Comparison of ENCODE assay signal across 16 cellular contexts in the genomic region with DNA sequence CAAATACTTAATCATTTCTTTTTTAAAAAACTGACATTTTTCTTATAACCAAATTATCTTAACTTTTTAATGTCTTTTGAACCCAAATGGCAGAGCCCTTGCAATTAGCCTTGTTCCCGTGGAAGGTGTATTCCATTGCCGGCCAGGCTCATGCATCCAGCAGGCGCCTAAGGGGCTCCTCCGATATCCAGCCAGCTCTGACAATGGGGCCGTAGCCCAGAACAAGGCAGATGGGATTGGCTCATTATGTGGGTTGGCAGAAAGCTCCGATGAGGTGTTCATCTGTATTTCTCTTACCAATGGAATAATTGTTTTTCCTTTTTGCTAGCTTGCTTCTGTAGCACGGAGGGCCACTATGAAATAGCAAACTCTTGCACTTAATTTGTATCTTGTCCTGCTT.
A peak's percentile ranks its signal among the peaks of the same experiment; 100 is the strongest.
DNase-seq lines count a peak whose midpoint lies in the region; ATAC-seq and TF ChIP-seq lines count a peak whose summit lies in the region.
"Had no signal": no experiment of that assay in that cellular context is flagged by ENCODE, and none has a peak within 500 bp of the region (broad histone marks: within the 10 kb centered on the region; RNA-seq: fewer than 3 reads in every experiment).

No MANE protein-coding gene starts in this region.

- H4K20me1 ChIP-seq in IMR-90 (ENCODE audit: insufficient read depth, low read length): no peaks in the 10 kb centered on the region

- peak overlapping the region; percentile 69 for H4K91ac ChIP-seq in IMR-90 (ENCODE audit: insufficient read depth, low read depth, low read length)

- in situ Hi-C loops in IMR-90 (cut with MboI; ENCODE audit: low sequenced_read_pairs): no loop called here

- no peak for TF ChIP-seq POLR2A in IMR-90 (IDR thresholded peaks at IDR 0.05; ENCODE audit: low read depth, low read length)

- TF ChIP-seq CTCF in CD4-positive, alpha-beta T cell (IDR thresholded peaks at IDR 0.05): no peak
- TF ChIP-seq CTCF in IMR-90 (conservative IDR thresholded peaks at IDR 0.05; ENCODE audit: low read depth, low read length): no peak
- TF ChIP-seq CTCF in natural killer cell (IDR thresholded peaks at IDR 0.05): no peak

- H2AK5ac ChIP-seq in IMR-90 (ENCODE audit: low read depth, low read length): peak overlapping the region; percentile 29

- peak overlapping the region; percentile 82 for H3K4me3 Mint-ChIP-seq in CD4-positive, alpha-beta T cell
- no peak overlapping the region for H3K4me3 Mint-ChIP-seq in activated naive CD8-positive, alpha-beta T cell treated with anti-CD3 and anti-CD28 coated beads for 36 hours
- no peak overlapping the region for H3K4me3 Mint-ChIP-seq in natural killer cell
- H3K4me3 Mint-ChIP-seq: stimulated activated naive B cell treated with anti-CD40 and anti-IgM and Interleukin-4, amounts not matched to agents 10 μg/mL and 1 μg/mL and 100 μg/mL, for 72 hours had no signal

- H2BK20ac ChIP-seq in IMR-90 (ENCODE audit: low read depth, low read length): peak overlapping the region; percentile 93

- H3K27me3 Mint-ChIP-seq in CD4-positive, alpha-beta T cell: no peaks in the 10 kb centered on the region
- H3K27me3 Mint-ChIP-seq in activated naive CD8-positive, alpha-beta T cell treated with anti-CD3 and anti-CD28 coated beads for 36 hours: no peaks in the 10 kb centered on the region
- no peaks in the 10 kb centered on the region for H3K27me3 Mint-ChIP-seq in natural killer cell (ENCODE audit: low read depth in 2 of 2)
- H3K27me3 Mint-ChIP-seq: stimulated activated naive B cell treated with anti-CD40 and anti-IgM and Interleukin-4, amounts not matched to agents 10 μg/mL and 1 μg/mL and 100 μg/mL, for 72 hours had no signal

- DNase-seq in CD4-positive, alpha-beta T cell: no peak
- DNase-seq in IMR-90 (no peak), natural killer cell (no peak), left colon (no peak), retina (no peak), HuH-7 (ENCODE audit: low spot score) (no peak)
- DNase-seq in activated naive CD8-positive, alpha-beta T cell treated with anti-CD3 and anti-CD28 coated beads for 36 hours: no peak
- DNase-seq in stimulated activated CD8-positive, alpha-beta memory T cell treated with anti-CD3 and anti-CD28 coated beads, Interleukin-4, amount 100 ng/mL, for 48 hours: no peak
- DNase-seq: amygdala; C1 segment of cervical spinal cord; cortex of kidney; H7; mucosa of descending colon; NCI-H2227 treated with DMSO at 0.1 percent for 48 hours; stimulated activated CD4-positive, alpha-beta T cell treated with anti-CD3 and anti-CD28 coated beads, Interleukin-2, amount 100 ng/mL, for 48 hours; stimulated activated naive B cell treated with anti-CD40 and anti-IgM and Interleukin-4, amounts not matched to agents 10 μg/mL and 1 μg/mL and 100 μg/mL, for 72 hours had no signal

- POLR2A ChIA-PET in CD4-positive, alpha-beta T cell (lab: Charles Lee): interaction anchor here (0.7 to 4.4 kb wide), 9 partner anchors 8 to 120 kb away, joined by 3 to 57 read pairs (median 7); no protein-coding TSS in a partner anchor
- POLR2A ChIA-PET in IMR-90 (lab: Charles Lee; ENCODE audit: unreplicated experiment): interaction anchor here (1.0 kb wide), 1 partner anchor 9 kb away, joined by 4 read pairs; no protein-coding TSS in a partner anchor

- no peak overlapping the region; the same call in 1 of the 2 replicates for H3K18ac ChIP-seq in IMR-90 (ENCODE audit: low read depth, low read length)

- H3K79me1 ChIP-seq in IMR-90 (ENCODE audit: low read depth in 1 of 2, low read length in 2 of 2): peaks cover 27 to 87% of the 10 kb centered on the region in 2 experiments

- peaks cover 1% of the 10 kb centered on the region for H3K9me3 Mint-ChIP-seq in CD4-positive, alpha-beta T cell
- H3K9me3 Mint-ChIP-seq in activated naive CD8-positive, alpha-beta T cell treated with anti-CD3 and anti-CD28 coated beads for 36 hours: peaks cover 7% of the 10 kb centered on the region
- no peaks in the 10 kb centered on the region for H3K9me3 Mint-ChIP-seq in natural killer cell

- WGBS in IMR-90 (ENCODE audit: extremely low coverage in 2 of 2, insufficient read length in 1 of 2), 2 experiments: no CpG with 5 or more reads among the region's 7 CpGs

- H2BK120ac ChIP-seq in IMR-90 (ENCODE audit: low read depth, low read length): peak overlapping the region; percentile 93

- H3K36me3 Mint-ChIP-seq in CD4-positive, alpha-beta T cell (ENCODE audit: low read depth): peaks cover 6% of the 10 kb centered on the region
- peaks cover 39% of the 10 kb centered on the region for H3K36me3 Mint-ChIP-seq in activated naive CD8-positive, alpha-beta T cell treated with anti-CD3 and anti-CD28 coated beads for 36 hours
- H3K36me3 Mint-ChIP-seq in natural killer cell: no peaks in the 10 kb centered on the region

- no peak overlapping the region for H2AFZ ChIP-seq in IMR-90 (replicated peaks; ENCODE audit: low read length, poor library complexity)

- H2AK9ac ChIP-seq in IMR-90 (replicated peaks; ENCODE audit: low read depth, low read length, poor library complexity): peak overlapping the region; percentile 38

- no peak for TF ChIP-seq RAD21 in IMR-90 (IDR thresholded peaks at IDR 0.05; ENCODE audit: low read length)

- BruUV-seq in IMR-90 (replicated peaks; lab: Mats Ljungman, UMichigan): no TSS peak

- CTCF ChIA-PET in CD4-positive, alpha-beta T cell (lab: Charles Lee): interaction anchor here (0.7 kb wide), 1 partner anchor 13 kb away, joined by 3 read pairs; no protein-coding TSS in a partner anchor
- CTCF ChIA-PET in IMR-90 (lab: Yijun Ruan, JAX): interaction anchor here (0.7 kb wide), 1 partner anchor 191 kb away, joined by 4 read pairs; no protein-coding TSS in a partner anchor

- dilution Hi-C loops in IMR-90 (cut with HindIII; ENCODE audit: low sequenced_read_pairs, unreplicated experiment): no loop called here

- peaks cover 29% of the 10 kb centered on the region for H3K4me1 ChIP-seq in IMR-90 (ENCODE audit: control insufficient read depth, insufficient read depth, low read length)

- H3K9me3 ChIP-seq in CD4-positive, alpha-beta T cell (ENCODE audit: control insufficient read depth, low read length): no peaks in the 10 kb centered on the region
- H3K9me3 ChIP-seq in IMR-90 (ENCODE audit: control insufficient read depth, insufficient read depth, low read length): no peaks in the 10 kb centered on the region
- H3K9me3 ChIP-seq: mucosa of descending colon had no signal

- H3K14ac ChIP-seq in IMR-90 (replicated peaks; ENCODE audit: low read depth, low read length): peak overlapping the region; percentile 45

- peaks cover 4% of the 10 kb centered on the region for H3K36me3 ChIP-seq in IMR-90 (ENCODE audit: control insufficient read depth, insufficient read depth, low read length)

- no peak overlapping the region for H4K5ac ChIP-seq in IMR-90 (ENCODE audit: low read depth, low read length)

- H3K27ac ChIP-seq in CD4-positive, alpha-beta T cell (ENCODE audit: low read depth, low read length): peak overlapping the region; percentile 73
- peak overlapping the region; percentile 83; the same call in 1 of the 2 replicates for H3K27ac ChIP-seq in IMR-90 (ENCODE audit: insufficient read depth, low read length)

- intact Hi-C loops in CD4-positive, alpha-beta T cell (cut with DNase I, micrococcal nuclease): loop anchor here (1.0 to 10.0 kb wide), 6 partner anchors 8 to 121 kb away; no protein-coding TSS in a partner anchor
- intact Hi-C loops in IMR-90 (cut with micrococcal nuclease): no loop called here
- intact Hi-C loops in natural killer cell (cut with micrococcal nuclease): loop anchor here (5.0 kb wide), 1 partner anchor 46 kb away; no protein-coding TSS in a partner anchor
- intact Hi-C loops in left colon (cut with DNase I, micrococcal nuclease): no loop called here

- H3K4me3 ChIP-seq in IMR-90 (ENCODE audit: insufficient read depth, low read depth, low read length): no peak overlapping the region
- H3K4me3 ChIP-seq: mucosa of descending colon had no signal

- H2BK5ac ChIP-seq in IMR-90 (ENCODE audit: low read depth, low read length, poor library complexity, severe bottlenecking): peak overlapping the region; percentile 95

- H4K8ac ChIP-seq in IMR-90 (ENCODE audit: low read depth in 2 of 2, low read length in 2 of 2): peak overlapping the region; percentile 27 to 90; a peak in 3 of 4 replicates

- peaks cover 78% of the 10 kb centered on the region for H3K4me1 Mint-ChIP-seq in CD4-positive, alpha-beta T cell (ENCODE audit: low read depth)
- peaks cover 79% of the 10 kb centered on the region for H3K4me1 Mint-ChIP-seq in activated naive CD8-positive, alpha-beta T cell treated with anti-CD3 and anti-CD28 coated beads for 36 hours
- H3K4me1 Mint-ChIP-seq in natural killer cell: peaks cover 34 to 56% of the 10 kb centered on the region in 2 donors

- no peak overlapping the region for H3K9ac ChIP-seq in IMR-90 (ENCODE audit: low read depth, low read length)

- H3K27me3 ChIP-seq in CD4-positive, alpha-beta T cell (ENCODE audit: control insufficient read depth, insufficient read depth, low read length): no peaks in the 10 kb centered on the region
- no peaks in the 10 kb centered on the region for H3K27me3 ChIP-seq in IMR-90 (ENCODE audit: control insufficient read depth, insufficient read depth, low read length)

- no peak overlapping the region for H3K4me2 ChIP-seq in IMR-90 (ENCODE audit: low read depth, low read length)

- H2BK15ac ChIP-seq in IMR-90 (ENCODE audit: low read depth, low read length): peak overlapping the region; percentile 84; the same call in 2 of the 3 replicates

- peaks cover 32% of the 10 kb centered on the region for H3K9me1 ChIP-seq in IMR-90 (ENCODE audit: insufficient read depth, low read length)

- H3K4ac ChIP-seq in IMR-90 (ENCODE audit: low read depth, low read length): peak overlapping the region; percentile 95

- peak overlapping the region; percentile 14; the same call in 1 of the 2 replicates for H3K56ac ChIP-seq in IMR-90 (ENCODE audit: extremely low read depth, insufficient read depth, low read length)

- peak overlapping the region; percentile 85 for H3K27ac Mint-ChIP-seq in CD4-positive, alpha-beta T cell
- peak overlapping the region; percentile 65 for H3K27ac Mint-ChIP-seq in activated naive CD8-positive, alpha-beta T cell treated with anti-CD3 and anti-CD28 coated beads for 36 hours
- peak overlapping the region; percentile 58 to 67 for H3K27ac Mint-ChIP-seq in natural killer cell
- H3K27ac Mint-ChIP-seq: stimulated activated naive B cell treated with anti-CD40 and anti-IgM and Interleukin-4, amounts not matched to agents 10 μg/mL and 1 μg/mL and 100 μg/mL, for 72 hours had no signal

- peak overlapping the region; percentile 71; the same call in 1 of the 2 replicates for H3K23ac ChIP-seq in IMR-90 (ENCODE audit: low read depth, low read length)

- no peak for ATAC-seq in CD4-positive, alpha-beta T cell (ENCODE audit: poor library complexity)
- no peak for ATAC-seq in IMR-90 (ENCODE audit: low read depth)
- no peak for ATAC-seq in natural killer cell
- no peak for ATAC-seq in left colon
- ATAC-seq: stimulated activated naive B cell treated with anti-CD40 and anti-IgM and Interleukin-4, amounts not matched to agents 10 μg/mL and 1 μg/mL and 100 μg/mL, for 72 hours had no signal

TF ChIP-seq in IMR-90, 13 proteins besides CTCF, POLR2A, EP300 and RAD21 (continues in another document):
- no peak for TF ChIP-seq CHD1 (IDR thresholded peaks at IDR 0.05; ENCODE audit: low read depth, low read length)
- no peak for TF ChIP-seq CEBPB (IDR thresholded peaks at IDR 0.05; ENCODE audit: low read depth, low read length)
- no peak for TF ChIP-seq MAFK (IDR thresholded peaks at IDR 0.05; ENCODE audit: low read depth, low read length)
- TF ChIP-seq RCOR1 (IDR thresholded peaks at IDR 0.05; ENCODE audit: insufficient replicate concordance, low read length): no peak

Comparison
In these comparisons a context has a peak if more than half of its experiments do, and no peak if none do; other contexts are left out.
1. intact Hi-C loops: an anchor here in CD4-positive, alpha-beta T cell (1.0 to 10.0 kb wide) and natural killer cell (5.0 kb wide); none called in IMR-90 and left colon.